In the genomic region with DNA sequence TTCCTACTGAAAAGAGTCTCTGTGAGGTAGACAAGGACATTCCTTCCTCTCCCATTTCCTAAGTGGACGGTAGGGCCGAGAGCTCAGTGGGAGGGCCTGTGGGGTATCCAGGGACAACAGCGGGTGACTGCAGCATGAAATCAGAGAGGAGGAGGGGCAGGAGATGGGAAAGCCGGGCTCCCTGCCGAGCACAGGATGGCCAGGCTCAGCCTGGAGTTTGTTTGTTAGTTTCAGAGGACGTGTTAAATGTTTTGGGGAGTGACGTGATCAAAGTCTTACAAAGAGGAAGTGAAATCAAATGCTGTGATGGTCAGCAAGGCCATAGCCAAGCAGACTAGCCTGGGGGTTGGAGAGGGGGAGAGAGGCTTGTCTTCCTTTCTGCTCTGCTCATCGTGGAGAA, we compare ENCODE assay signal across 8 cellular contexts.
DNase-seq lines count a peak whose midpoint lies in the region; ATAC-seq and TF ChIP-seq lines count a peak whose summit lies in the region.

No MANE protein-coding gene starts in this region.

- peak in 3 of 4 donors; percentile 56 to 84 (median 73) for ATAC-seq in psoas muscle
- ATAC-seq in HG03469 (IDR thresholded peaks at IDR 0.05; ENCODE audit: unreplicated experiment), result no peak
- ATAC-seq in HG03025 (IDR thresholded peaks at IDR 0.05; ENCODE audit: low FRiP score, unreplicated experiment), result no peak

- H3K36me3 ChIP-seq in adrenal gland (replicated peaks in 1 of 2) (no peaks in the 10 kb centered on the region), right atrium auricular region (no peaks in the 10 kb centered on the region), psoas muscle (ENCODE audit: insufficient read depth in 1 of 2, low read depth in 1 of 2) (no peaks in the 10 kb centered on the region)

- H3K27ac ChIP-seq in adrenal gland (peak overlapping the region in 2 of 5 donors; percentile 38 to 66), right atrium auricular region (peak overlapping the region; percentile 43 to 57), psoas muscle (no peak overlapping the region)

- DNase-seq in GM03348 (ENCODE audit: low spot score) (peak; percentile 77), adrenal gland (peak in 6 of 7 donors; percentile 27 to 76 (median 46)), right atrium auricular region (ENCODE audit: low spot score) (peak; percentile 91), psoas muscle (peak; percentile 66 to 89), 8988T (no peak), DMS79 (lab: John Stamatoyannopoulos, UW) (no peak)

- no peak for TF ChIP-seq CTCF in adrenal gland (IDR thresholded peaks at IDR 0.05)
- no peak for TF ChIP-seq CTCF in right atrium auricular region (IDR thresholded peaks at IDR 0.05)
- no peak for TF ChIP-seq CTCF in psoas muscle (IDR thresholded peaks at IDR 0.05)

- H3K27me3 ChIP-seq in adrenal gland, result no peaks in the 10 kb centered on the region
- no peaks in the 10 kb centered on the region for H3K27me3 ChIP-seq in right atrium auricular region
- H3K27me3 ChIP-seq in psoas muscle (ENCODE audit: insufficient read depth in 3 of 3, low read length in 2 of 3), result no peaks in the 10 kb centered on the region

- intact Hi-C loops in adrenal gland (cut with DNase I) (no loop called here), psoas muscle (cut with DNase I) (loop anchor here in 1 of 2 donors (10.0 kb wide), 1 partner anchor 156 kb away; a partner anchor contains a TSS)

- H3K4me3 ChIP-seq in adrenal gland, result no peak overlapping the region
- H3K4me3 ChIP-seq in right atrium auricular region, result no peak overlapping the region
- H3K4me3 ChIP-seq in psoas muscle, result no peak overlapping the region

- H3K9me3 ChIP-seq in adrenal gland (replicated peaks in 1 of 3), result no peaks in the 10 kb centered on the region
- H3K9me3 ChIP-seq in right atrium auricular region, result no peaks in the 10 kb centered on the region
- no peaks in the 10 kb centered on the region for H3K9me3 ChIP-seq in psoas muscle

- 30 to 42% (median 37%) methylated on average over 8 of the region's 8 CpGs for WGBS in adrenal gland, 4 donors
- WGBS in psoas muscle, 3 donors, result 27 to 39% (median 39%) methylated on average over 8 of the region's 8 CpGs

- H3K4me1 ChIP-seq in adrenal gland (replicated peaks in 1 of 2), result no peaks in the 10 kb centered on the region
- peaks cover 0 to 34% of the 10 kb centered on the region in 2 donors for H3K4me1 ChIP-seq in right atrium auricular region
- no peaks in the 10 kb centered on the region for H3K4me1 ChIP-seq in psoas muscle

- TF ChIP-seq POLR2A in adrenal gland (IDR thresholded peaks at IDR 0.05), result no peak

Comparison
In these comparisons a context has a peak if more than half of its experiments do, and no peak if none do; other contexts are left out.
1. DNase-seq: peak in GM03348 (single experiment), adrenal gland (6 of 7), right atrium auricular region (single experiment) and psoas muscle (2 of 2); none in 8988T (single experiment) and DMS79 (single experiment).
2. ATAC-seq: peak in psoas muscle (3 of 4); none in HG03469 (single experiment) and HG03025 (single experiment).